In the genomic region with DNA sequence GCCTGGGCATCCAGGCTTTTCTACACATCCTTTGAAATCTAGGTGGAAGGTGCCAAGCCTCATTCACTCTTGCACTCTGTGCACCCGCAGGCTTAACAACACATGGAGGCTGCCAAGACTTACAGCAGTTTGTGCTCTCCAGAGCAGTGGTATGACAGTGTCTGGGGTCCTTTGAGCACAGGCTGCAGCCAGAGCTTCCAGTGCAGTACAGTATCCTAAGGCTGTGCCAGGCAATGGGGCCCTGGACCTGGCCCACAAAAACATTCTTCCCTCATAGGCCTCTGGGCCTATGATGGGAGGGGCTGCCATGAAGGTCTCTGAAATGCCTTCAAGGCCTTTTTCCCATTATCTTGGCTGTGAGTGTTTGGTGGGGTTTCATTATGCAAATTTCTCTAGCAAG, we compare ENCODE assay signal across 15 cellular contexts.
DNase-seq lines count a peak whose midpoint lies in the region; ATAC-seq, FAIRE-seq and TF ChIP-seq lines count a peak whose summit lies in the region.
"Had no signal": no experiment of that assay in that cellular context is flagged by ENCODE, and none has a peak within 500 bp of the region (broad histone marks: within the 10 kb centered on the region; RNA-seq: fewer than 3 reads in every experiment).

No MANE protein-coding gene starts in this region.

- no peak overlapping the region for H3K4me3 Mint-ChIP-seq in endodermal cell
- no peak overlapping the region for H3K4me3 Mint-ChIP-seq in stimulated activated effector memory CD8-positive, alpha-beta T cell treated with anti-CD3 and anti-CD28 coated beads, Interleukin-12 subunit alpha, Interleukin-12 subunit beta, amount 100 ng/mL, for 72 hours
- H3K4me3 Mint-ChIP-seq: CD8-positive, alpha-beta T cell; H9 had no signal

- no peak for ATAC-seq in A549
- peak; percentile 19 for ATAC-seq in stimulated activated effector memory CD8-positive, alpha-beta T cell treated with anti-CD3 and anti-CD28 coated beads, Interleukin-12 subunit alpha, Interleukin-12 subunit beta, amount 100 ng/mL, for 72 hours
- ATAC-seq: CD8-positive, alpha-beta T cell; GM12878 had no signal

- no peak for TF ChIP-seq RAD21 in A549 (conservative IDR thresholded peaks at IDR 0.05 in 1 of 2, IDR thresholded peaks at IDR 0.05 in 1 of 2)

- H3K27ac ChIP-seq in A549: peak overlapping the region; percentile 60 to 67; a peak in 4 of 6 replicates
- no peak overlapping the region for H3K27ac ChIP-seq in HEK293 (ENCODE audit: extremely low read depth, low read depth, low read length)
- peak overlapping the region; percentile 38 for H3K27ac ChIP-seq in endodermal cell (ENCODE audit: low read depth, low read length)
- H3K27ac ChIP-seq in spleen: no peak overlapping the region
- H3K27ac ChIP-seq: BLaER1 had no signal

- FAIRE-seq in A549 (lab: Jason Lieb, UNC): no peak
- FAIRE-seq: A204.1, GM12878, H1 had no signal

- intact Hi-C loops in spleen (cut with DNase I; ENCODE audit: low total_unique reads): no loop called here

- H3K4me3 ChIP-seq in A549: no peak overlapping the region
- H3K4me3 ChIP-seq in HEK293 (ENCODE audit: low read depth, low read length): no peak overlapping the region
- no peak overlapping the region for H3K4me3 ChIP-seq in endodermal cell (ENCODE audit: low read length)
- H3K4me3 ChIP-seq in spleen: no peak overlapping the region
- H3K4me3 ChIP-seq: BLaER1, GM12878 had no signal

- peaks cover 14% of the 10 kb centered on the region; the same call in 2 of the 3 replicates for H3K9me3 ChIP-seq in A549
- no peaks in the 10 kb centered on the region; the same call in 1 of the 2 replicates for H3K9me3 ChIP-seq in HEK293 (ENCODE audit: control insufficient read depth, insufficient read depth, low read depth, low read length)
- H3K9me3 ChIP-seq in endodermal cell (ENCODE audit: control insufficient read depth, low read length): no peaks in the 10 kb centered on the region
- H3K9me3 ChIP-seq in spleen: peaks cover 0 to 27% (median 18%) of the 10 kb centered on the region in 8 donors

- TF ChIP-seq EP300 in A549 (IDR thresholded peaks at IDR 0.05): no peak

- TF ChIP-seq CTCF in A549 (IDR thresholded peaks at IDR 0.05) (no peak), HEK293 (tag by site-specific recombination; IDR thresholded peaks at IDR 0.05) (no peak), endodermal cell (conservative IDR thresholded peaks at IDR 0.05) (no peak), spleen (IDR thresholded peaks at IDR 0.05 in 8 of 11, conservative IDR thresholded peaks at IDR 0.05 in 3 of 11) (no peak)

- H3K4me1 ChIP-seq in A549 (peaks cover 36% of the 10 kb centered on the region), HEK293 (ENCODE audit: control insufficient read depth, insufficient read depth, low read length) (peaks cover 21% of the 10 kb centered on the region), endodermal cell (ENCODE audit: control insufficient read depth, insufficient read depth, low read length) (no peaks in the 10 kb centered on the region), spleen (no peaks in the 10 kb centered on the region)
- H3K4me1 ChIP-seq: BLaER1 had no signal

- H3K36me3 Mint-ChIP-seq in endodermal cell (ENCODE audit: low read depth): no peaks in the 10 kb centered on the region
- H3K36me3 Mint-ChIP-seq in stimulated activated effector memory CD8-positive, alpha-beta T cell treated with anti-CD3 and anti-CD28 coated beads, Interleukin-12 subunit alpha, Interleukin-12 subunit beta, amount 100 ng/mL, for 72 hours: no peaks in the 10 kb centered on the region
- H3K36me3 Mint-ChIP-seq: CD8-positive, alpha-beta T cell had no signal

- peak overlapping the region; percentile 36; the same call in 2 of the 3 replicates for H3K4me2 ChIP-seq in A549
- H3K4me2 ChIP-seq: BLaER1 had no signal

- peaks cover 9% of the 10 kb centered on the region for H3K9me3 Mint-ChIP-seq in endodermal cell
- H3K9me3 Mint-ChIP-seq in stimulated activated effector memory CD8-positive, alpha-beta T cell treated with anti-CD3 and anti-CD28 coated beads, Interleukin-12 subunit alpha, Interleukin-12 subunit beta, amount 100 ng/mL, for 72 hours: peaks cover 8% of the 10 kb centered on the region

- no peak overlapping the region for H3K27ac Mint-ChIP-seq in endodermal cell
- no peak overlapping the region for H3K27ac Mint-ChIP-seq in stimulated activated effector memory CD8-positive, alpha-beta T cell treated with anti-CD3 and anti-CD28 coated beads, Interleukin-12 subunit alpha, Interleukin-12 subunit beta, amount 100 ng/mL, for 72 hours
- H3K27ac Mint-ChIP-seq: CD8-positive, alpha-beta T cell; H9 had no signal

- POLR2A ChIA-PET in A549 (lab: Yijun Ruan, JAX) (no interaction called here), HEK293 (lab: Yijun Ruan, JAX) (no interaction called here)

- H3K27me3 ChIP-seq in endodermal cell (ENCODE audit: control insufficient read depth, insufficient read depth, low read length, poor library complexity, severe bottlenecking): no peaks in the 10 kb centered on the region
- H3K27me3 ChIP-seq in spleen (replicated peaks in 1 of 7): no peaks in the 10 kb centered on the region
- H3K27me3 ChIP-seq: BLaER1 had no signal

- CTCF ChIA-PET in A549 (lab: Yijun Ruan, JAX): interaction anchor here (1.3 to 2.4 kb wide), 2 partner anchors 74 to 164 kb away, joined by 3 to 15 read pairs; partner anchors contain the start of gene MAP2
- CTCF ChIA-PET in HEK293 (lab: Yijun Ruan, JAX): interaction anchor here (0.8 to 1.0 kb wide), 2 partner anchors 79 to 167 kb away, joined by 3 to 6 read pairs; no protein-coding TSS in a partner anchor

- TF ChIP-seq POLR2A in A549 (IDR thresholded peaks at IDR 0.05; ENCODE audit: low read length) (no peak), spleen (IDR thresholded peaks at IDR 0.05) (no peak)

- DNase-seq in A549 (ENCODE audit: low read depth in 1 of 2, low spot score in 1 of 2): no peak
- DNase-seq in endodermal cell: no peak
- DNase-seq in stimulated activated effector memory CD8-positive, alpha-beta T cell treated with anti-CD3 and anti-CD28 coated beads, Interleukin-12 subunit alpha, Interleukin-12 subunit beta, amount 100 ng/mL, for 72 hours (ENCODE audit: low spot score in 2 of 2): no peak
- DNase-seq in ureter (ENCODE audit: low spot score): no peak
- DNase-seq in stimulated activated CD4-positive, alpha-beta T cell treated with anti-CD3 and anti-CD28 coated beads, Interleukin-4, amount 100 ng/mL, for 24 hours: no peak
- DNase-seq in spleen: no peak
- DNase-seq: Calu3; CD8-positive, alpha-beta T cell; DMS79 treated with DMSO at 0.1 percent for 48 hours; H9 had no signal

- no peak overlapping the region for H3K9ac ChIP-seq in endodermal cell (ENCODE audit: extremely low read depth, low read length, poor library complexity, severe bottlenecking)
- H3K9ac ChIP-seq: BLaER1 had no signal

- 88% methylated on average over 1 of the region's 1 CpG for WGBS in A549 (ENCODE audit: missing lambda C conversion rate)
- WGBS in endodermal cell (ENCODE audit: insufficient coverage in 1 of 2, insufficient read length in 1 of 2), 2 experiments: 93 to 100% methylated on average over 1 of the region's 1 CpG
- 75 to 100% (median 95%) methylated on average over 1 of the region's 1 CpG for WGBS in spleen, 5 donors

- peaks cover 9% of the 10 kb centered on the region for H3K27me3 Mint-ChIP-seq in endodermal cell (ENCODE audit: insufficient read depth)

- peaks cover 8% of the 10 kb centered on the region for H3K4me1 Mint-ChIP-seq in endodermal cell
- no peaks in the 10 kb centered on the region for H3K4me1 Mint-ChIP-seq in stimulated activated effector memory CD8-positive, alpha-beta T cell treated with anti-CD3 and anti-CD28 coated beads, Interleukin-12 subunit alpha, Interleukin-12 subunit beta, amount 100 ng/mL, for 72 hours

- H3K36me3 ChIP-seq in HEK293 (ENCODE audit: control insufficient read depth in 2 of 2, insufficient read depth in 1 of 2, low read length in 2 of 2): no peaks in the 10 kb centered on the region
- no peaks in the 10 kb centered on the region for H3K36me3 ChIP-seq in endodermal cell (ENCODE audit: control insufficient read depth, insufficient read depth, low read length)
- H3K36me3 ChIP-seq in spleen: no peaks in the 10 kb centered on the region

TF ChIP-seq in A549, 52 proteins besides CTCF, POLR2A, EP300 and RAD21 (continues in another document):
- TF ChIP-seq EHF (CRISPR knock-in tag; IDR thresholded peaks at IDR 0.05) (no peak), CBX8 (IDR thresholded peaks at IDR 0.05) (no peak), FOSL2 (IDR thresholded peaks at IDR 0.05) (no peak), FOSL2 (CRISPR knock-in tag; IDR thresholded peaks at IDR 0.05) (no peak), JUN (IDR thresholded peaks at IDR 0.05) (no peak), MYC (IDR thresholded peaks at IDR 0.05; ENCODE audit: borderline replicate concordance, low read length) (no peak), KDM1A (IDR thresholded peaks at IDR 0.05; ENCODE audit: low read depth) (no peak), BCL3 (IDR thresholded peaks at IDR 0.05) (no peak)

TF ChIP-seq in HEK293, 187 proteins besides CTCF, POLR2A, EP300 and RAD21:
- TF ChIP-seq ZNF155 (tag by site-specific recombination; IDR thresholded peaks at IDR 0.05) (no peak), ZNF585B (tag by site-specific recombination; IDR thresholded peaks at IDR 0.05) (peak; percentile 23; the same call in 1 of the 2 replicates)

Comparison
In these comparisons a context has a peak if more than half of its experiments do, and no peak if none do; other contexts are left out.
1. H3K27ac ChIP-seq: peak in A549 (2 of 2) and endodermal cell (single experiment); none in HEK293 (single experiment) and spleen (0 of 8).